In genomic region chr5:1763960-1764605, GRCh38 we compare ENCODE assay signal across 1 cellular context.
TF ChIP-seq lines count a peak whose summit lies in the region.

No MANE protein-coding gene starts in this region.

TF ChIP-seq in GM23338, 12 proteins besides CTCF, POLR2A, EP300 and RAD21:
- TF ChIP-seq CREB1 (CRISPR knock-in tag; IDR thresholded peaks at IDR 0.05; ENCODE audit: low read depth) (no peak), EZH2phosphoT487 (IDR thresholded peaks at IDR 0.05; ENCODE audit: unreplicated experiment) (no peak), STAT1 (IDR thresholded peaks at IDR 0.05; ENCODE audit: unreplicated experiment) (no peak), ZNF114 (CRISPR knock-in tag; IDR thresholded peaks at IDR 0.05) (no peak), REST (IDR thresholded peaks at IDR 0.05; ENCODE audit: unreplicated experiment) (no peak), ZNF331 (CRISPR knock-in tag; IDR thresholded peaks at IDR 0.05; ENCODE audit: low read depth) (no peak), JUNB (IDR thresholded peaks at IDR 0.05; ENCODE audit: unreplicated experiment) (no peak), EZH2 (IDR thresholded peaks at IDR 0.05; ENCODE audit: low read depth, unreplicated experiment) (no peak), ETS1 (IDR thresholded peaks at IDR 0.05) (no peak), NANOG (IDR thresholded peaks at IDR 0.05; ENCODE audit: borderline replicate concordance) (no peak)
